In genomic region chr7:151239837-151240459, GRCh38 we compare ENCODE assay signal across 2 cellular contexts.
TF ChIP-seq lines count a peak whose summit lies in the region.

No MANE protein-coding gene starts in this region.

TF ChIP-seq in SK-N-SH, 30 proteins besides CTCF, POLR2A, EP300 and RAD21:
- TF ChIP-seq FOSL2 (IDR thresholded peaks at IDR 0.05; ENCODE audit: borderline replicate concordance, low read depth) (no peak), GABPA (IDR thresholded peaks at IDR 0.05; ENCODE audit: low read depth) (no peak), JUND (IDR thresholded peaks at IDR 0.05) (no peak), TEAD4 (IDR thresholded peaks at IDR 0.05; ENCODE audit: borderline replicate concordance, insufficient read depth) (no peak), ELF1 (IDR thresholded peaks at IDR 0.05) (no peak), RXRA (IDR thresholded peaks at IDR 0.05; ENCODE audit: borderline replicate concordance, low read depth) (no peak), POLR2AphosphoS5 (IDR thresholded peaks at IDR 0.05; ENCODE audit: low read depth, low read length) (no peak), MXI1 (IDR thresholded peaks at IDR 0.05; ENCODE audit: low read depth, low read length) (no peak), CHD2 (IDR thresholded peaks at IDR 0.05; ENCODE audit: low read length, partially characterized antibody) (no peak), EZH2phosphoT487 (IDR thresholded peaks at IDR 0.05; ENCODE audit: borderline replicate concordance, low read depth) (no peak), RFX5 (IDR thresholded peaks at IDR 0.05; ENCODE audit: low read length) (no peak), FOXM1 (IDR thresholded peaks at IDR 0.05; ENCODE audit: low read depth) (no peak), NRF1 (IDR thresholded peaks at IDR 0.05; ENCODE audit: low read depth, low read length) (no peak), TAF1 (IDR thresholded peaks at IDR 0.05; ENCODE audit: borderline replicate concordance, low read depth, low read length) (no peak), SIN3A (IDR thresholded peaks at IDR 0.05; ENCODE audit: borderline replicate concordance, low read depth, low read length) (no peak)
- TF ChIP-seq, protein P1, sequence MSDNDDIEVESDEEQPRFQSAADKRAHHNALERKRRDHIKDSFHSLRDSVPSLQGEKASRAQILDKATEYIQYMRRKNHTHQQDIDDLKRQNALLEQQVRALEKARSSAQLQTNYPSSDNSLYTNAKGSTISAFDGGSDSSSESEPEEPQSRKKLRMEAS (IDR thresholded peaks at IDR 0.05; ENCODE audit: low read depth), result no peak
- TF ChIP-seq, protein P2, sequence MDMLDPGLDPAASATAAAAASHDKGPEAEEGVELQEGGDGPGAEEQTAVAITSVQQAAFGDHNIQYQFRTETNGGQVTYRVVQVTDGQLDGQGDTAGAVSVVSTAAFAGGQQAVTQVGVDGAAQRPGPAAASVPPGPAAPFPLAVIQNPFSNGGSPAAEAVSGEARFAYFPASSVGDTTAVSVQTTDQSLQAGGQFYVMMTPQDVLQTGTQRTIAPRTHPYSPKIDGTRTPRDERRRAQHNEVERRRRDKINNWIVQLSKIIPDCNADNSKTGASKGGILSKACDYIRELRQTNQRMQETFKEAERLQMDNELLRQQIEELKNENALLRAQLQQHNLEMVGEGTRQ (IDR thresholded peaks at IDR 0.05; ENCODE audit: borderline replicate concordance, low read depth, low read length), result no peak
- TF ChIP-seq, protein P3, sequence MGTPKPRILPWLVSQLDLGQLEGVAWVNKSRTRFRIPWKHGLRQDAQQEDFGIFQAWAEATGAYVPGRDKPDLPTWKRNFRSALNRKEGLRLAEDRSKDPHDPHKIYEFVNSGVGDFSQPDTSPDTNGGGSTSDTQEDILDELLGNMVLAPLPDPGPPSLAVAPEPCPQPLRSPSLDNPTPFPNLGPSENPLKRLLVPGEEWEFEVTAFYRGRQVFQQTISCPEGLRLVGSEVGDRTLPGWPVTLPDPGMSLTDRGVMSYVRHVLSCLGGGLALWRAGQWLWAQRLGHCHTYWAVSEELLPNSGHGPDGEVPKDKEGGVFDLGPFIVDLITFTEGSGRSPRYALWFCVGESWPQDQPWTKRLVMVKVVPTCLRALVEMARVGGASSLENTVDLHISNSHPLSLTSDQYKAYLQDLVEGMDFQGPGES (IDR thresholded peaks at IDR 0.05; ENCODE audit: low read depth, low read length), result no peak

TF ChIP-seq in SK-N-SH treated with all-trans-retinoic acid at 6 μM for 48 hours, 23 proteins besides CTCF, POLR2A, EP300 and RAD21:
- TF ChIP-seq, protein P4, sequence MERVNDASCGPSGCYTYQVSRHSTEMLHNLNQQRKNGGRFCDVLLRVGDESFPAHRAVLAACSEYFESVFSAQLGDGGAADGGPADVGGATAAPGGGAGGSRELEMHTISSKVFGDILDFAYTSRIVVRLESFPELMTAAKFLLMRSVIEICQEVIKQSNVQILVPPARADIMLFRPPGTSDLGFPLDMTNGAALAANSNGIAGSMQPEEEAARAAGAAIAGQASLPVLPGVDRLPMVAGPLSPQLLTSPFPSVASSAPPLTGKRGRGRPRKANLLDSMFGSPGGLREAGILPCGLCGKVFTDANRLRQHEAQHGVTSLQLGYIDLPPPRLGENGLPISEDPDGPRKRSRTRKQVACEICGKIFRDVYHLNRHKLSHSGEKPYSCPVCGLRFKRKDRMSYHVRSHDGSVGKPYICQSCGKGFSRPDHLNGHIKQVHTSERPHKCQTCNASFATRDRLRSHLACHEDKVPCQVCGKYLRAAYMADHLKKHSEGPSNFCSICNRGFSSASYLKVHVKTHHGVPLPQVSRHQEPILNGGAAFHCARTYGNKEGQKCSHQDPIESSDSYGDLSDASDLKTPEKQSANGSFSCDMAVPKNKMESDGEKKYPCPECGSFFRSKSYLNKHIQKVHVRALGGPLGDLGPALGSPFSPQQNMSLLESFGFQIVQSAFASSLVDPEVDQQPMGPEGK (CRISPR knock-in tag; IDR thresholded peaks at IDR 0.05; ENCODE audit: borderline replicate concordance), result no peak
- TF ChIP-seq TOX (CRISPR knock-in tag; IDR thresholded peaks at IDR 0.05; ENCODE audit: borderline replicate concordance), result no peak
- no peak for TF ChIP-seq ZC3H10 (CRISPR knock-in tag; IDR thresholded peaks at IDR 0.05)
- no peak for TF ChIP-seq ZFP3 (CRISPR knock-in tag; IDR thresholded peaks at IDR 0.05)
- no peak for TF ChIP-seq ZNF565 (CRISPR knock-in tag; conservative IDR thresholded peaks at IDR 0.05; ENCODE audit: low read depth)
- TF ChIP-seq, protein P5, sequence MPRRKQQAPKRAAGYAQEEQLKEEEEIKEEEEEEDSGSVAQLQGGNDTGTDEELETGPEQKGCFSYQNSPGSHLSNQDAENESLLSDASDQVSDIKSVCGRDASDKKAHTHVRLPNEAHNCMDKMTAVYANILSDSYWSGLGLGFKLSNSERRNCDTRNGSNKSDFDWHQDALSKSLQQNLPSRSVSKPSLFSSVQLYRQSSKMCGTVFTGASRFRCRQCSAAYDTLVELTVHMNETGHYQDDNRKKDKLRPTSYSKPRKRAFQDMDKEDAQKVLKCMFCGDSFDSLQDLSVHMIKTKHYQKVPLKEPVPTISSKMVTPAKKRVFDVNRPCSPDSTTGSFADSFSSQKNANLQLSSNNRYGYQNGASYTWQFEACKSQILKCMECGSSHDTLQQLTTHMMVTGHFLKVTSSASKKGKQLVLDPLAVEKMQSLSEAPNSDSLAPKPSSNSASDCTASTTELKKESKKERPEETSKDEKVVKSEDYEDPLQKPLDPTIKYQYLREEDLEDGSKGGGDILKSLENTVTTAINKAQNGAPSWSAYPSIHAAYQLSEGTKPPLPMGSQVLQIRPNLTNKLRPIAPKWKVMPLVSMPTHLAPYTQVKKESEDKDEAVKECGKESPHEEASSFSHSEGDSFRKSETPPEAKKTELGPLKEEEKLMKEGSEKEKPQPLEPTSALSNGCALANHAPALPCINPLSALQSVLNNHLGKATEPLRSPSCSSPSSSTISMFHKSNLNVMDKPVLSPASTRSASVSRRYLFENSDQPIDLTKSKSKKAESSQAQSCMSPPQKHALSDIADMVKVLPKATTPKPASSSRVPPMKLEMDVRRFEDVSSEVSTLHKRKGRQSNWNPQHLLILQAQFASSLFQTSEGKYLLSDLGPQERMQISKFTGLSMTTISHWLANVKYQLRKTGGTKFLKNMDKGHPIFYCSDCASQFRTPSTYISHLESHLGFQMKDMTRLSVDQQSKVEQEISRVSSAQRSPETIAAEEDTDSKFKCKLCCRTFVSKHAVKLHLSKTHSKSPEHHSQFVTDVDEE (CRISPR knock-in tag; IDR thresholded peaks at IDR 0.05), result no peak
- no peak for TF ChIP-seq ISL1 (CRISPR knock-in tag; IDR thresholded peaks at IDR 0.05)
- TF ChIP-seq ZNF70 (CRISPR knock-in tag; IDR thresholded peaks at IDR 0.05), result no peak
